Comparison of ENCODE assay signal across 1 cellular context in genomic region chr10:30384791-30385201, GRCh38.
A peak's percentile ranks its signal among the peaks of the same experiment; 100 is the strongest.
TF ChIP-seq lines count a peak whose summit lies in the region.

No MANE protein-coding gene starts in this region.

TF ChIP-seq in K562, 482 proteins besides CTCF, POLR2A, EP300 and RAD21 (continued from another document and continues in another):
- TF ChIP-seq BCLAF1 (IDR thresholded peaks at IDR 0.05; ENCODE audit: borderline replicate concordance in 1 of 2, control insufficient read depth in 1 of 2, low read depth in 2 of 2, low read length in 1 of 2) (no peak), HDAC6 (IDR thresholded peaks at IDR 0.05; ENCODE audit: low read depth, low read length) (no peak), SIRT6 (IDR thresholded peaks at IDR 0.05; ENCODE audit: low read depth, low read length) (no peak), PKNOX1 (IDR thresholded peaks at IDR 0.05) (peak; percentile 57), FOXA3 (CRISPR knock-in tag; conservative IDR thresholded peaks at IDR 0.05 in 1 of 2, IDR thresholded peaks at IDR 0.05 in 1 of 2) (no peak), ZNF253 (CRISPR knock-in tag; conservative IDR thresholded peaks at IDR 0.05) (no peak), NFXL1 (CRISPR knock-in tag; IDR thresholded peaks at IDR 0.05) (no peak), NBN (IDR thresholded peaks at IDR 0.05; ENCODE audit: low read depth) (no peak), SNRNP70 (optimal IDR thresholded peaks at IDR 0.05; ENCODE audit: low read depth, low read length) (no peak), NONO (IDR thresholded peaks at IDR 0.05; ENCODE audit: low read depth in 2 of 2, low read length in 1 of 2) (no peak), CLOCK (CRISPR knock-in tag; IDR thresholded peaks at IDR 0.05; ENCODE audit: borderline replicate concordance) (no peak), MCM2 (IDR thresholded peaks at IDR 0.05; ENCODE audit: low read depth) (no peak), MTA3 (IDR thresholded peaks at IDR 0.05; ENCODE audit: borderline replicate concordance) (no peak), NELFE (IDR thresholded peaks at IDR 0.05; ENCODE audit: insufficient read depth, insufficient read length) (no peak), MBD1 (CRISPR knock-in tag; IDR thresholded peaks at IDR 0.05) (no peak), ARNT (IDR thresholded peaks at IDR 0.05) (no peak), TRIM28 (IDR thresholded peaks at IDR 0.05) (no peak), ZSCAN32 (CRISPR knock-in tag; IDR thresholded peaks at IDR 0.05) (no peak), CTCFL (IDR thresholded peaks at IDR 0.05; ENCODE audit: borderline replicate concordance, insufficient read depth, low read depth, low read length, poor library complexity, severe bottlenecking) (no peak), ZSCAN29 (IDR thresholded peaks at IDR 0.05) (no peak), ARHGAP35 (IDR thresholded peaks at IDR 0.05; ENCODE audit: partially characterized antibody) (no peak), DDX20 (tag; IDR thresholded peaks at IDR 0.05; ENCODE audit: low read depth) (no peak), ZNF444 (CRISPR knock-in tag; IDR thresholded peaks at IDR 0.05) (no peak), RERE (CRISPR knock-in tag; IDR thresholded peaks at IDR 0.05; ENCODE audit: borderline replicate concordance) (no peak), ZNF121 (CRISPR knock-in tag; conservative IDR thresholded peaks at IDR 0.05) (no peak), DEAF1 (CRISPR knock-in tag; IDR thresholded peaks at IDR 0.05) (no peak), TCFL5 (CRISPR knock-in tag; conservative IDR thresholded peaks at IDR 0.05) (no peak), CHD1 (IDR thresholded peaks at IDR 0.05; ENCODE audit: low read length) (no peak), VEZF1 (CRISPR knock-in tag; IDR thresholded peaks at IDR 0.05) (no peak), PRMT5 (CRISPR knock-in tag; IDR thresholded peaks at IDR 0.05) (no peak), GTF3C2 (IDR thresholded peaks at IDR 0.05; ENCODE audit: borderline replicate concordance, extremely low read depth, insufficient read length) (no peak), NRF1 (conservative IDR thresholded peaks at IDR 0.05 in 1 of 2, IDR thresholded peaks at IDR 0.05 in 1 of 2) (peak in 1 of 2 experiments; percentile 58; a peak in 2 of 4 replicates), ZNF57 (CRISPR knock-in tag; IDR thresholded peaks at IDR 0.05) (no peak)
